10 cellular contexts compared by ENCODE assay signal in genomic region chr12:43807361-43807760, GRCh38. TPM values are rescaled to one million over a fixed set of nuclear protein-coding genes. Genes with fewer than 3 reads are reported as not detected.
DNase-seq lines count a peak whose midpoint lies in the region; ATAC-seq, FAIRE-seq and TF ChIP-seq lines count a peak whose summit lies in the region.
"Had no signal": no experiment of that assay in that cellular context is flagged by ENCODE, and none has a peak within 500 bp of the region (broad histone marks: within the 10 kb centered on the region; RNA-seq: fewer than 3 reads in every experiment).

No MANE protein-coding gene starts in this region.

- POLR2A ChIA-PET in A549 (lab: Yijun Ruan, JAX) (interaction anchor here (2.6 to 2.8 kb wide), 2 partner anchors 10 to 27 kb away, joined by 14 to 34 read pairs; partner anchors contain the start of gene TMEM117), HCT116 (lab: Charles Lee) (no interaction called here)

- peaks cover 37% of the 10 kb centered on the region for H3K79me2 ChIP-seq in HCT116 (ENCODE audit: insufficient read depth, low read length)

- peaks cover 10 to 15% of the 10 kb centered on the region in 2 experiments for H3K36me3 ChIP-seq in HCT116 (ENCODE audit: control insufficient read depth in 1 of 2, insufficient read depth in 2 of 2, low read length in 2 of 2)

- no peak for TF ChIP-seq CTCF in A549 (IDR thresholded peaks at IDR 0.05)
- TF ChIP-seq CTCF in HCT116 (IDR thresholded peaks at IDR 0.05 in 2 of 3, conservative IDR thresholded peaks at IDR 0.05 in 1 of 3; ENCODE audit: borderline replicate concordance in 1 of 3, insufficient read depth in 1 of 3, low read depth in 2 of 3, low read length in 2 of 3), result no peak

- H3K4me3 ChIP-seq in A549 (no peak overlapping the region), HCT116 (replicated peaks in 1 of 2; ENCODE audit: low read depth in 1 of 2, low read length in 2 of 2) (peak overlapping the region in 1 of 2 experiments; percentile 85; a peak in 1 of 4 replicates)

- H3K9ac ChIP-seq in HCT116 (ENCODE audit: low read length), result no peak overlapping the region

- no peaks in the 10 kb centered on the region for H3K9me3 ChIP-seq in A549
- H3K9me3 ChIP-seq in HCT116 (ENCODE audit: control insufficient read depth in 1 of 2, insufficient read depth in 1 of 2, low read depth in 1 of 2, low read length in 2 of 2), result no peaks in the 10 kb centered on the region

- peaks cover 22% of the 10 kb centered on the region; the same call in 2 of the 3 replicates for H3K4me1 ChIP-seq in A549
- H3K4me1 ChIP-seq in HCT116 (ENCODE audit: control insufficient read depth in 1 of 2, insufficient read depth in 2 of 2, low read length in 2 of 2), result peaks cover 9 to 15% of the 10 kb centered on the region in 2 experiments

- H3K27me3 ChIP-seq in HCT116 (ENCODE audit: insufficient read depth, low read length), result no peaks in the 10 kb centered on the region

- peaks cover 1% of the 10 kb centered on the region for H3K27me3 Mint-ChIP-seq in activated naive CD8-positive, alpha-beta T cell treated with anti-CD3 and anti-CD28 coated beads, Interleukin-2, amount 50 U/mL, for 24 hours
- peaks cover 0 to 5% (median 4%) of the 10 kb centered on the region in 3 donors for H3K27me3 Mint-ChIP-seq in naive B cell

- DNase-seq in A549 (ENCODE audit: low read depth in 1 of 2, low spot score in 1 of 2) (no peak), HCT116 (ENCODE audit: low read depth, low spot score) (no peak), naive B cell (no peak), NCI-H524 treated with DMSO at 0.1 percent for 48 hours (lab: John Stamatoyannopoulos, UW) (no peak), COLO668 (lab: John Stamatoyannopoulos, UW; ENCODE audit: unreplicated experiment) (no peak)
- DNase-seq in activated naive CD8-positive, alpha-beta T cell treated with anti-CD3 and anti-CD28 coated beads, Interleukin-2, amount 50 U/mL, for 24 hours, result no peak
- DNase-seq: Kasumi-1, RPMI8226 had no signal

- no peak for TF ChIP-seq EP300 in A549 (IDR thresholded peaks at IDR 0.05)

- CTCF ChIA-PET in A549 (lab: Yijun Ruan, JAX), result interaction anchor here (3.7 kb wide), 1 partner anchor 75 kb away, joined by 14 read pairs; no protein-coding TSS in a partner anchor
- CTCF ChIA-PET in HCT116 (lab: Charles Lee), result no interaction called here

- H3K4me3 Mint-ChIP-seq in activated naive CD8-positive, alpha-beta T cell treated with anti-CD3 and anti-CD28 coated beads, Interleukin-2, amount 50 U/mL, for 24 hours, result peak overlapping the region; percentile 99
- H3K4me3 Mint-ChIP-seq in naive B cell, result peak overlapping the region in 7 of 8 donors; percentile 93 to 100 (median 100)

- no peak overlapping the region for H2AFZ ChIP-seq in HCT116 (ENCODE audit: low read depth, low read length, poor library complexity, severe bottlenecking)

- peaks cover 12% of the 10 kb centered on the region for H3K36me3 Mint-ChIP-seq in activated naive CD8-positive, alpha-beta T cell treated with anti-CD3 and anti-CD28 coated beads, Interleukin-2, amount 50 U/mL, for 24 hours (ENCODE audit: low read depth)
- H3K36me3 Mint-ChIP-seq in naive B cell, result peaks cover 4 to 7% of the 10 kb centered on the region in 2 donors

- RAD21 ChIA-PET in HCT116 (lab: Charles Lee; ENCODE audit: low non-redundant PET in 1 of 2, low total read pairs in 2 of 2, uncharacterized antibody in 2 of 2, unreplicated experiment in 2 of 2), result no interaction called here

- ATAC-seq in A549 (no peak), HCT116 (no peak), naive B cell (ENCODE audit: low read depth in 2 of 2) (no peak), HG03175 (IDR thresholded peaks at IDR 0.05; ENCODE audit: unreplicated experiment) (no peak), HG03342 (IDR thresholded peaks at IDR 0.05; ENCODE audit: unreplicated experiment) (no peak)
- no peak for ATAC-seq in activated naive CD8-positive, alpha-beta T cell treated with anti-CD3 and anti-CD28 coated beads, Interleukin-2, amount 50 U/mL, for 24 hours

- FAIRE-seq in A549 (lab: Jason Lieb, UNC), result no peak

- H3K4me1 Mint-ChIP-seq in activated naive CD8-positive, alpha-beta T cell treated with anti-CD3 and anti-CD28 coated beads, Interleukin-2, amount 50 U/mL, for 24 hours, result peaks cover 51% of the 10 kb centered on the region
- H3K4me1 Mint-ChIP-seq in naive B cell, result peaks cover 10 to 30% (median 22%) of the 10 kb centered on the region in 3 donors

- BruUV-seq in HCT116 (replicated peaks; lab: Mats Ljungman, UMichigan), result no TSS peak

- intact Hi-C loops in HCT116 (cut with micrococcal nuclease), result no loop called here

- H3K27ac Mint-ChIP-seq in activated naive CD8-positive, alpha-beta T cell treated with anti-CD3 and anti-CD28 coated beads, Interleukin-2, amount 50 U/mL, for 24 hours, result peak overlapping the region; percentile 100
- H3K27ac Mint-ChIP-seq in naive B cell, result peak overlapping the region in 4 of 6 donors; percentile 99 to 100 (median 100)

- no peaks in the 10 kb centered on the region for H4K20me1 ChIP-seq in HCT116 (ENCODE audit: insufficient read depth)

- no peak for TF ChIP-seq RAD21 in A549 (conservative IDR thresholded peaks at IDR 0.05 in 1 of 2, IDR thresholded peaks at IDR 0.05 in 1 of 2)
- no peak for TF ChIP-seq RAD21 in HCT116 (IDR thresholded peaks at IDR 0.05; ENCODE audit: low read depth)

- no peaks in the 10 kb centered on the region for H3K9me3 Mint-ChIP-seq in activated naive CD8-positive, alpha-beta T cell treated with anti-CD3 and anti-CD28 coated beads, Interleukin-2, amount 50 U/mL, for 24 hours
- no peaks in the 10 kb centered on the region for H3K9me3 Mint-ChIP-seq in naive B cell

- H3K27ac ChIP-seq in A549 (no peak overlapping the region), HCT116 (ENCODE audit: low read depth, low read length) (no peak overlapping the region)

- H3K4me2 ChIP-seq in A549 (peak overlapping the region; percentile 93; the same call in 2 of the 3 replicates), HCT116 (ENCODE audit: low read length) (peak overlapping the region; percentile 85)

- WGBS in A549 (ENCODE audit: missing lambda C conversion rate), result 88% methylated on average over 3 of the region's 3 CpGs

- H3K9me2 ChIP-seq in HCT116 (ENCODE audit: insufficient read depth), result no peaks in the 10 kb centered on the region

- TF ChIP-seq POLR2A in A549 (IDR thresholded peaks at IDR 0.05; ENCODE audit: low read length) (no peak), HCT116 (IDR thresholded peaks at IDR 0.05; ENCODE audit: borderline replicate concordance, extremely low read depth, insufficient read depth, insufficient read length) (no peak)

TF ChIP-seq in HCT116, 20 proteins besides CTCF, POLR2A, EP300 and RAD21 (continues in another document):
- TF ChIP-seq SP1 (IDR thresholded peaks at IDR 0.05; ENCODE audit: low read depth) (no peak), ZNF274 (IDR thresholded peaks at IDR 0.05; ENCODE audit: low read depth, low read length) (no peak), MAX (IDR thresholded peaks at IDR 0.05) (no peak), ELF1 (IDR thresholded peaks at IDR 0.05; ENCODE audit: borderline replicate concordance, low read depth) (no peak), ZFX (IDR thresholded peaks at IDR 0.05) (no peak)

RNA-seq across cellular contexts. Expression of gene TWF1, which starts 1.2 kb away (rescaled TPM):
- polyA plus RNA-seq in A549 (2011; rRNA removed) (128 and 173 TPM in 2 replicates), A549 (2017; fragmentation: RNase III; extraction: RNeasy Plus Mini Kit Qiagen cat#74134 plus additional on column Dnase treatment) (80.3 to 83.1 TPM (median 82.2 TPM) in 3 replicates), naive B cell (ENCODE audit: low read depth in 6 of 6) (10 to 100 TPM; 21.4 to 29.6 (median 25.3) TPM)
- 31.1 and 35.2 TPM in 2 replicates for polyA plus RNA-seq in A549 (2012; cell fraction: cytosol; rRNA removed)
- polyA plus RNA-seq in A549 (2012; cell fraction: nucleus; rRNA removed), result 10.9 and 17.0 TPM in 2 replicates
- 34.5 and 40.9 TPM in 2 replicates for polyA minus RNA-seq in A549 (2011; rRNA and poly(A)+ RNA removed)
- total RNA-seq in HCT116 (2021; ENCODE audit: unreplicated experiment), result 125 TPM
- polyA plus RNA-seq in HCT116 (2012), result 28.0 and 38.5 TPM in 2 replicates

RNA-seq across cellular contexts. Expression of gene TMEM117, which starts 28.5 kb away (rescaled TPM):
- polyA plus RNA-seq in A549 (2011; rRNA removed) (4.6 and 7.3 TPM in 2 replicates), A549 (2017; fragmentation: RNase III; extraction: RNeasy Plus Mini Kit Qiagen cat#74134 plus additional on column Dnase treatment) (2.0 to 2.4 TPM (median 2.1 TPM) in 3 replicates), naive B cell (ENCODE audit: low read depth in 6 of 6) (1 to 10 TPM; 5.2 to 9.8 (median 5.3) TPM)
- 1.1 and 1.2 TPM in 2 replicates for polyA plus RNA-seq in A549 (2012; cell fraction: cytosol; rRNA removed)
- 0.56 and 1.9 TPM in 2 replicates for polyA plus RNA-seq in A549 (2012; cell fraction: nucleus; rRNA removed)
- polyA minus RNA-seq in A549 (2011; rRNA and poly(A)+ RNA removed), result 1.2 and 2.4 TPM in 2 replicates
- 3.6 TPM for total RNA-seq in HCT116 (2021; ENCODE audit: unreplicated experiment)
- polyA plus RNA-seq in HCT116 (2012), result 1.7 and 2.1 TPM in 2 replicates

RNA-seq across cellular contexts. Expression of gene IRAK4, which starts 48.6 kb away (rescaled TPM):
- polyA plus RNA-seq in A549 (2011; rRNA removed) (15.7 and 18.4 TPM in 2 replicates), A549 (2017; fragmentation: RNase III; extraction: RNeasy Plus Mini Kit Qiagen cat#74134 plus additional on column Dnase treatment) (6.6 to 7.2 TPM (median 7.1 TPM) in 3 replicates), naive B cell (ENCODE audit: low read depth in 6 of 6) (10 to 100 TPM; 26.9 to 35.6 (median 33.0) TPM)
- 2.7 and 2.8 TPM in 2 replicates for polyA plus RNA-seq in A549 (2012; cell fraction: cytosol; rRNA removed)
- 2.4 and 4.3 TPM in 2 replicates for polyA plus RNA-seq in A549 (2012; cell fraction: nucleus; rRNA removed)
- polyA minus RNA-seq in A549 (2011; rRNA and poly(A)+ RNA removed), result 5.2 and 7.2 TPM in 2 replicates
- 6.9 TPM for total RNA-seq in HCT116 (2021; ENCODE audit: unreplicated experiment)
- 1.8 and 2.7 TPM in 2 replicates for polyA plus RNA-seq in HCT116 (2012)

RNA-seq across cellular contexts. Expression of gene PUS7L, which starts 48.8 kb away (rescaled TPM):
- polyA plus RNA-seq in A549 (2011; rRNA removed), result 12.1 and 16.6 TPM in 2 replicates
- 1.4 and 1.6 TPM in 2 replicates for polyA plus RNA-seq in A549 (2012; cell fraction: cytosol; rRNA removed)
- 0.73 and 1.2 TPM in 2 replicates for polyA plus RNA-seq in A549 (2012; cell fraction: nucleus; rRNA removed)
- polyA plus RNA-seq in A549 (2017; fragmentation: RNase III; extraction: RNeasy Plus Mini Kit Qiagen cat#74134 plus additional on column Dnase treatment), result 5.8 to 6.5 TPM (median 6.4 TPM) in 3 replicates
- polyA minus RNA-seq in A549 (2011; rRNA and poly(A)+ RNA removed), result 11.2 and 12.1 TPM in 2 replicates
- 15.3 TPM for total RNA-seq in HCT116 (2021; ENCODE audit: unreplicated experiment)
- 2.1 and 2.8 TPM in 2 replicates for polyA plus RNA-seq in HCT116 (2012)
- polyA plus RNA-seq in naive B cell (ENCODE audit: low read depth in 6 of 6), result 10 to 100 TPM; 25.2 to 47.3 (median 34.7) TPM
